Comparison of ENCODE assay signal across 26 cellular contexts in genomic region chrY:18884741-18885140, GRCh38.
A peak's percentile ranks its signal among the peaks of the same experiment; 100 is the strongest.
DNase-seq lines count a peak whose midpoint lies in the region; ATAC-seq and TF ChIP-seq lines count a peak whose summit lies in the region.
"Had no signal": no experiment of that assay in that cellular context is flagged by ENCODE, and none has a peak within 500 bp of the region (broad histone marks: within the 10 kb centered on the region; RNA-seq: fewer than 3 reads in every experiment).

No MANE protein-coding gene starts in this region.

- no peaks in the 10 kb centered on the region for H3K36me3 Mint-ChIP-seq in CD4-positive, alpha-beta T cell (ENCODE audit: low read depth)
- H3K36me3 Mint-ChIP-seq: brain, memory B cell had no signal

- H3K9me3 Mint-ChIP-seq in CD4-positive, alpha-beta T cell, result no peaks in the 10 kb centered on the region
- H3K9me3 Mint-ChIP-seq: activated CD8-positive, alpha-beta T cell treated with anti-CD3 and anti-CD28 coated beads for 36 hours; brain; memory B cell had no signal

- no peak overlapping the region for H3K27ac Mint-ChIP-seq in CD4-positive, alpha-beta T cell
- H3K27ac Mint-ChIP-seq: activated CD8-positive, alpha-beta T cell treated with anti-CD3 and anti-CD28 coated beads for 36 hours; brain; memory B cell had no signal

- H3K27me3 ChIP-seq in AG04450 (ENCODE audit: control insufficient read depth, insufficient read depth, low read length) (no peaks in the 10 kb centered on the region), sigmoid colon (no peaks in the 10 kb centered on the region)
- H3K27me3 ChIP-seq in CD4-positive, alpha-beta T cell (ENCODE audit: control insufficient read depth, insufficient read depth, low read length), result no peaks in the 10 kb centered on the region
- H3K27me3 ChIP-seq: esophagus muscularis mucosa, SJCRH30, suprapubic skin had no signal

- TF ChIP-seq POLR2A in sigmoid colon (IDR thresholded peaks at IDR 0.05), result no peak

- H3K36me3 ChIP-seq in sigmoid colon, result no peaks in the 10 kb centered on the region
- H3K36me3 ChIP-seq: SJCRH30, suprapubic skin had no signal

- no peaks in the 10 kb centered on the region for H3K27me3 Mint-ChIP-seq in CD4-positive, alpha-beta T cell
- H3K27me3 Mint-ChIP-seq: activated CD8-positive, alpha-beta T cell treated with anti-CD3 and anti-CD28 coated beads for 36 hours; brain; memory B cell had no signal

- no peak overlapping the region for H3K4me3 ChIP-seq in AG04450 (ENCODE audit: low read depth, low read length)
- no peak overlapping the region for H3K4me3 ChIP-seq in choroid plexus epithelial cell (ENCODE audit: low read depth, low read length)
- no peak overlapping the region for H3K4me3 ChIP-seq in sigmoid colon
- H3K4me3 ChIP-seq: A549, esophagus muscularis mucosa, SJCRH30, smooth muscle cell, suprapubic skin had no signal

- TF ChIP-seq EP300 in sigmoid colon (IDR thresholded peaks at IDR 0.05), result no peak

- POLR2A ChIA-PET in AG04450 (lab: Yijun Ruan, JAX), result no interaction called here
- POLR2A ChIA-PET in CD4-positive, alpha-beta T cell (lab: Charles Lee), result no interaction called here

- WGBS in sigmoid colon, 2 donors, result 81 to 96% methylated on average over 2 of the region's 2 CpGs

- no peaks in the 10 kb centered on the region for H3K4me1 ChIP-seq in sigmoid colon
- H3K4me1 ChIP-seq: A549, esophagus muscularis mucosa, SJCRH30, suprapubic skin had no signal

- DNase-seq in AG04450 (ENCODE audit: low read depth, low spot score) (peak; percentile 29), HT1080 (ENCODE audit: low read depth) (peak; percentile 36), choroid plexus epithelial cell (ENCODE audit: low read depth) (peak; percentile 84), iPS DF 4.7 (ENCODE audit: extremely low read depth, low spot score) (peak; percentile 44), sigmoid colon (no peak)
- no peak for DNase-seq in CD4-positive, alpha-beta T cell
- DNase-seq: activated CD4-positive, alpha-beta T cell treated with anti-CD3 and anti-CD28 coated beads for 1 hour; activated CD8-positive, alpha-beta T cell treated with anti-CD3 and anti-CD28 coated beads for 36 hours; COR-L47; DMS79 treated with DMSO at 0.1 percent for 48 hours; effector CD4-positive, alpha-beta T cell; glutamatergic neuron; KBM-7; left cardiac atrium; NCI-H1694; NCI-H510A treated with DMSO at 0.1 percent for 48 hours; nucleus accumbens; SJCRH30 had no signal

- CTCF ChIA-PET in AG04450 (lab: Charles Lee), result no interaction called here
- CTCF ChIA-PET in CD4-positive, alpha-beta T cell (lab: Charles Lee), result no interaction called here

- no peak overlapping the region for H3K4me3 Mint-ChIP-seq in CD4-positive, alpha-beta T cell
- H3K4me3 Mint-ChIP-seq: activated CD8-positive, alpha-beta T cell treated with anti-CD3 and anti-CD28 coated beads for 36 hours; brain; memory B cell had no signal

- ATAC-seq in esophagus mucosa, result no peak
- no peak for ATAC-seq in CD4-positive, alpha-beta T cell (ENCODE audit: poor library complexity)
- no peak for ATAC-seq in HG02642 (IDR thresholded peaks at IDR 0.05; ENCODE audit: poor library complexity, unreplicated experiment)
- ATAC-seq: A549; activated CD8-positive, alpha-beta T cell treated with anti-CD3 and anti-CD28 coated beads for 36 hours; left cardiac atrium had no signal

- peaks cover 6% of the 10 kb centered on the region; the same call in 1 of the 2 replicates for H3K9me3 ChIP-seq in AG04450 (ENCODE audit: control insufficient read depth, insufficient read depth, low read length)
- no peaks in the 10 kb centered on the region for H3K9me3 ChIP-seq in CD4-positive, alpha-beta T cell (ENCODE audit: control insufficient read depth, low read length)
- no peaks in the 10 kb centered on the region for H3K9me3 ChIP-seq in sigmoid colon
- H3K9me3 ChIP-seq: A549, esophagus muscularis mucosa, SJCRH30, suprapubic skin had no signal

- intact Hi-C loops in CD4-positive, alpha-beta T cell (cut with DNase I, micrococcal nuclease), result no loop called here
- intact Hi-C loops in sigmoid colon (cut with DNase I), result no loop called here

- TF ChIP-seq CTCF in AG04450 (IDR thresholded peaks at IDR 0.05; ENCODE audit: low read depth, low read length), result no peak
- no peak for TF ChIP-seq CTCF in choroid plexus epithelial cell (conservative IDR thresholded peaks at IDR 0.05; ENCODE audit: low read depth, low read length)
- TF ChIP-seq CTCF in CD4-positive, alpha-beta T cell (IDR thresholded peaks at IDR 0.05), result no peak
- no peak for TF ChIP-seq CTCF in sigmoid colon (IDR thresholded peaks at IDR 0.05)

- H3K4me1 Mint-ChIP-seq in CD4-positive, alpha-beta T cell (ENCODE audit: low read depth), result no peaks in the 10 kb centered on the region
- H3K4me1 Mint-ChIP-seq: brain, memory B cell had no signal

- H3K27ac ChIP-seq in AG04450 (ENCODE audit: low read depth, low read length) (peak overlapping the region; percentile 52), sigmoid colon (no peak overlapping the region)
- H3K27ac ChIP-seq in CD4-positive, alpha-beta T cell (ENCODE audit: low read depth, low read length), result no peak overlapping the region
- H3K27ac ChIP-seq: A549, esophagus muscularis mucosa, SJCRH30, suprapubic skin had no signal

Comparison
In these comparisons a context has a peak if more than half of its experiments do, and no peak if none do; other contexts are left out.
1. DNase-seq: peak in AG04450 (single experiment), HT1080 (single experiment), choroid plexus epithelial cell (single experiment) and iPS DF 4.7 (single experiment); none in CD4-positive, alpha-beta T cell (0 of 10) and sigmoid colon (single experiment).